In the genomic region with DNA sequence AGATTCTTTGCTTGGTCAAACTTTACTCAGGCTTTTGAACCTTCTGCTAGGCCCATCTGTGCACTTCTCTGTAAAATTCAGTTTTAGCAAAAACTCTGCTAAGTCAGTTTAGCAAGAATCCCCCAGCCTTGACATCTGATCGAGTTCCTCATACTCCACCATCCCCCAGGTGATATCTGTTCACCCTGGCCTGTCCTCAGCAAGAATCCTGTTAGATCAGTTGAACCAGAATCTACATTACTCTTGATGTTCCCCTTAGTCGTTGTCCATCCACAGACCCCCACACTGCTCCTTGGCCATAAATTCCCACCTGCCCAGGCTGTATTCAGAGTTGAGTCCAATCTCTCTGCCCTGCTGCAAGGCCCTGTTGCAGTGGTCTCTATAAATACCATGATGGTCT, we compare ENCODE assay signal across 1 cellular context.
TF ChIP-seq lines count a peak whose summit lies in the region.

No MANE protein-coding gene starts in this region.

TF ChIP-seq in H1, 55 proteins besides CTCF, POLR2A, EP300 and RAD21 (continued from another document):
- no peak for TF ChIP-seq BACH1 (IDR thresholded peaks at IDR 0.05; ENCODE audit: low read length)
- no peak for TF ChIP-seq KDM5A (IDR thresholded peaks at IDR 0.05; ENCODE audit: low read length)
- TF ChIP-seq HDAC6 (IDR thresholded peaks at IDR 0.05; ENCODE audit: low read depth, low read length): no peak
- TF ChIP-seq, protein P1, sequence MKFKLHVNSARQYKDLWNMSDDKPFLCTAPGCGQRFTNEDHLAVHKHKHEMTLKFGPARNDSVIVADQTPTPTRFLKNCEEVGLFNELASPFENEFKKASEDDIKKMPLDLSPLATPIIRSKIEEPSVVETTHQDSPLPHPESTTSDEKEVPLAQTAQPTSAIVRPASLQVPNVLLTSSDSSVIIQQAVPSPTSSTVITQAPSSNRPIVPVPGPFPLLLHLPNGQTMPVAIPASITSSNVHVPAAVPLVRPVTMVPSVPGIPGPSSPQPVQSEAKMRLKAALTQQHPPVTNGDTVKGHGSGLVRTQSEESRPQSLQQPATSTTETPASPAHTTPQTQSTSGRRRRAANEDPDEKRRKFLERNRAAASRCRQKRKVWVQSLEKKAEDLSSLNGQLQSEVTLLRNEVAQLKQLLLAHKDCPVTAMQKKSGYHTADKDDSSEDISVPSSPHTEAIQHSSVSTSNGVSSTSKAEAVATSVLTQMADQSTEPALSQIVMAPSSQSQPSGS (IDR thresholded peaks at IDR 0.05; ENCODE audit: low read length): no peak
